Comparison of ENCODE assay signal across 9 cellular contexts in genomic region chr22:39518124-39518786, GRCh38. TPM values are rescaled to one million over a fixed set of nuclear protein-coding genes. Genes with fewer than 3 reads are reported as not detected.
DNase-seq lines count a peak whose midpoint lies in the region; ATAC-seq and TF ChIP-seq lines count a peak whose summit lies in the region.
"Had no signal": no experiment of that assay in that cellular context is flagged by ENCODE, and none has a peak within 500 bp of the region (broad histone marks: within the 10 kb centered on the region; RNA-seq: fewer than 3 reads in every experiment).

No MANE protein-coding gene starts in this region.

- peaks cover 67% of the 10 kb centered on the region for H3K36me3 ChIP-seq in WERI-Rb-1
- H3K36me3 ChIP-seq in stomach smooth muscle (ENCODE audit: control insufficient read depth in 2 of 2, insufficient read depth in 2 of 2, low read length in 2 of 2): peaks cover 37 to 46% of the 10 kb centered on the region in 2 donors

- ATAC-seq in HG03280 (IDR thresholded peaks at IDR 0.05; ENCODE audit: unreplicated experiment): no peak

- peak overlapping the region; percentile 96 for H3K4me3 Mint-ChIP-seq in activated T-cell treated with anti-CD3 and anti-CD28 coated beads, Interleukin-2, amount 50 U/mL, for 24 hours
- H3K4me3 Mint-ChIP-seq in glutamatergic neuron (ENCODE audit: unreplicated experiment): peak overlapping the region; percentile 98

- peaks cover 95% of the 10 kb centered on the region for H3K36me3 Mint-ChIP-seq in activated T-cell treated with anti-CD3 and anti-CD28 coated beads, Interleukin-2, amount 50 U/mL, for 24 hours (ENCODE audit: low read depth)
- H3K36me3 Mint-ChIP-seq in glutamatergic neuron (ENCODE audit: unreplicated experiment): peaks cover 14% of the 10 kb centered on the region

- H3K4me3 ChIP-seq in WERI-Rb-1 (ENCODE audit: low read depth, low read length) (peak overlapping the region; percentile 99), stomach smooth muscle (ENCODE audit: low read length in 2 of 2) (no peak overlapping the region)

- H3K27me3 Mint-ChIP-seq in activated T-cell treated with anti-CD3 and anti-CD28 coated beads, Interleukin-2, amount 50 U/mL, for 24 hours: no peaks in the 10 kb centered on the region
- peaks cover 17% of the 10 kb centered on the region for H3K27me3 Mint-ChIP-seq in glutamatergic neuron (ENCODE audit: unreplicated experiment)

- no peak for TF ChIP-seq CTCF in WERI-Rb-1 (IDR thresholded peaks at IDR 0.05; ENCODE audit: low read depth, low read length)
- TF ChIP-seq CTCF in glutamatergic neuron (IDR thresholded peaks at IDR 0.05; ENCODE audit: partially characterized antibody, unreplicated experiment): no peak

- H3K9me3 Mint-ChIP-seq in activated T-cell treated with anti-CD3 and anti-CD28 coated beads, Interleukin-2, amount 50 U/mL, for 24 hours: no peaks in the 10 kb centered on the region
- peaks cover 11% of the 10 kb centered on the region for H3K9me3 Mint-ChIP-seq in glutamatergic neuron (ENCODE audit: unreplicated experiment)

- no peaks in the 10 kb centered on the region for H3K27me3 ChIP-seq in WERI-Rb-1 (ENCODE audit: insufficient read depth, low read depth, severe bottlenecking)
- H3K27me3 ChIP-seq in stomach smooth muscle (ENCODE audit: control insufficient read depth in 1 of 2, insufficient read depth in 2 of 2, low read length in 2 of 2): no peaks in the 10 kb centered on the region

- H3K4me1 ChIP-seq in stomach smooth muscle (ENCODE audit: control insufficient read depth, insufficient read depth, low read length): peaks cover 37% of the 10 kb centered on the region

- DNase-seq in activated T-cell treated with anti-CD3 and anti-CD28 coated beads, Interleukin-2, amount 50 U/mL, for 24 hours: no peak
- DNase-seq in activated T-cell treated with anti-CD3 and anti-CD28 coated beads for 4 hours: no peak
- no peak for DNase-seq in WERI-Rb-1
- DNase-seq in glutamatergic neuron: no peak
- no peak for DNase-seq in HuH-7 (ENCODE audit: low spot score)
- DNase-seq in T-helper 9 cell: no peak
- DNase-seq: stimulated activated CD4-positive, alpha-beta T cell treated with anti-CD3 and anti-CD28 coated beads, Interleukin-4, amount 100 ng/mL, for 4 hours had no signal

- H3K4me1 Mint-ChIP-seq in activated T-cell treated with anti-CD3 and anti-CD28 coated beads, Interleukin-2, amount 50 U/mL, for 24 hours (ENCODE audit: low read depth): peaks cover 68% of the 10 kb centered on the region
- H3K4me1 Mint-ChIP-seq in glutamatergic neuron (ENCODE audit: low read depth, unreplicated experiment): peaks cover 23% of the 10 kb centered on the region

- H3K27ac ChIP-seq in WERI-Rb-1: peak overlapping the region; percentile 100
- H3K27ac ChIP-seq in stomach smooth muscle (ENCODE audit: low read length): no peak overlapping the region

- H3K9ac ChIP-seq in stomach smooth muscle (ENCODE audit: low read length in 2 of 2): peak overlapping the region; percentile 99

- H3K27ac Mint-ChIP-seq in activated T-cell treated with anti-CD3 and anti-CD28 coated beads, Interleukin-2, amount 50 U/mL, for 24 hours: peak overlapping the region; percentile 99
- H3K27ac Mint-ChIP-seq in glutamatergic neuron (ENCODE audit: unreplicated experiment): peak overlapping the region; percentile 90

- no peaks in the 10 kb centered on the region for H3K9me3 ChIP-seq in WERI-Rb-1 (ENCODE audit: severe bottlenecking)
- H3K9me3 ChIP-seq in stomach smooth muscle (ENCODE audit: control insufficient read depth in 2 of 2, low read length in 2 of 2): no peaks in the 10 kb centered on the region

RNA-seq across cellular contexts. Expression of gene ATF4, which starts 2.1 kb away (rescaled TPM):
- 509 TPM for total RNA-seq in glutamatergic neuron (ENCODE audit: unreplicated experiment)

RNA-seq across cellular contexts. Expression of gene RPS19BP1, which starts 14.3 kb away (rescaled TPM):
- 59.6 TPM for total RNA-seq in glutamatergic neuron (ENCODE audit: unreplicated experiment)

RNA-seq across cellular contexts. Expression of gene MIEF1, which starts 16.2 kb away (rescaled TPM):
- 40.0 TPM for total RNA-seq in glutamatergic neuron (ENCODE audit: unreplicated experiment)

RNA-seq across cellular contexts. Expression of gene CACNA1I, which starts 52.3 kb away (rescaled TPM):
- total RNA-seq in glutamatergic neuron (ENCODE audit: unreplicated experiment): 0.12 TPM
